Comparison of ENCODE assay signal across 1 cellular context in the genomic region with DNA sequence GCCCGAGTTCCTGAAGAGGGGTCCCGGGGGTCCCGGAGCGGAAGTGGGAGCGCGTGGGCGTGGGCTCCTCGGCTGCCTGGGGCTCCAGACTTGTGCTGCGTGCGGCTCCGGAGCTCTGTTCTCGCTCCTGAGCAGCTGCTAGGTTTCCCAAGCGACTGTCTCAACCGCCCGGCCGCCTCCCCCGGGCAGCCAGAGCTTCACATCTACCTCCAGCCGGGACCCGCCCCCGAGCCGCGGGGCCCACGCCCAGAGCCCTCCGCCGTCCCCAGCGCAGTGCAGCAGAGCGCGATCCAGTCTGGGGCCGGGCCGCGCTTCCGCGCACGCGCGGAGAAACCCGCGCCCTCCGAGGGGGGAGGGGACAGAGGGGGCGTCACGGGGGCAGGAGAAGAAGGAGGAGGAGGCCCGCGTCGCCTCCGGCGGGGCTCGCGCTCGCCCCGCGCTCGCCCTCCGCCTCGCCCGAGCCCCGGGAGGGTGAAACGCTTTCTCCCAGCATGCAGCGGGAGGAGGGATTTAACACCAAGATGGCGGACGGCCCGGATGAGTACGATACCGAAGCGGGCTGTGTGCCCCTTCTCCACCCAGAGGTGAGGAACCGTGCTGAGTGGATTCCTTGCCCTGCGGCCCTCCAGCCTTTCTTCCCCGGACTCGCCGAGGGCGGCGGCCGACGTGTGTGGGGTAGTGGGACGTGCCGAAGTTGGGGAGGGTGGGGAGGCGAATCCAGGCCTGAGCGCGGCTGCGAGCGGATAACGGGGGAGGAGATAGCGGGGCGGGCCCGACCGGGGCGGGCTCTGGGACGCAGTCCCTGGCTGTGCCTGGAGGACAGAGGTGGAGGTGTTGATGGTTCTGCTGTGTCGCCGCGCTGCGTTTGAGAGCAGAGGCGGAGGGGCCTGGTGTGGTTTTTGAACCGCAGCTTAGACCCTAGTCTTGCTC.
TF ChIP-seq lines count a peak whose summit lies in the region.

A gene with protein sequence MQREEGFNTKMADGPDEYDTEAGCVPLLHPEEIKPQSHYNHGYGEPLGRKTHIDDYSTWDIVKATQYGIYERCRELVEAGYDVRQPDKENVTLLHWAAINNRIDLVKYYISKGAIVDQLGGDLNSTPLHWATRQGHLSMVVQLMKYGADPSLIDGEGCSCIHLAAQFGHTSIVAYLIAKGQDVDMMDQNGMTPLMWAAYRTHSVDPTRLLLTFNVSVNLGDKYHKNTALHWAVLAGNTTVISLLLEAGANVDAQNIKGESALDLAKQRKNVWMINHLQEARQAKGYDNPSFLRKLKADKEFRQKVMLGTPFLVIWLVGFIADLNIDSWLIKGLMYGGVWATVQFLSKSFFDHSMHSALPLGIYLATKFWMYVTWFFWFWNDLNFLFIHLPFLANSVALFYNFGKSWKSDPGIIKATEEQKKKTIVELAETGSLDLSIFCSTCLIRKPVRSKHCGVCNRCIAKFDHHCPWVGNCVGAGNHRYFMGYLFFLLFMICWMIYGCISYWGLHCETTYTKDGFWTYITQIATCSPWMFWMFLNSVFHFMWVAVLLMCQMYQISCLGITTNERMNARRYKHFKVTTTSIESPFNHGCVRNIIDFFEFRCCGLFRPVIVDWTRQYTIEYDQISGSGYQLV (plus strand): TSS at position 370 of the 930 bp plus-strand sequence. CDS start 122 bp downstream, at position 492.

TF ChIP-seq in HepG2, 621 proteins besides CTCF, POLR2A, EP300 and RAD21 (continued from another document and continues in another):
- TF ChIP-seq, protein P1, sequence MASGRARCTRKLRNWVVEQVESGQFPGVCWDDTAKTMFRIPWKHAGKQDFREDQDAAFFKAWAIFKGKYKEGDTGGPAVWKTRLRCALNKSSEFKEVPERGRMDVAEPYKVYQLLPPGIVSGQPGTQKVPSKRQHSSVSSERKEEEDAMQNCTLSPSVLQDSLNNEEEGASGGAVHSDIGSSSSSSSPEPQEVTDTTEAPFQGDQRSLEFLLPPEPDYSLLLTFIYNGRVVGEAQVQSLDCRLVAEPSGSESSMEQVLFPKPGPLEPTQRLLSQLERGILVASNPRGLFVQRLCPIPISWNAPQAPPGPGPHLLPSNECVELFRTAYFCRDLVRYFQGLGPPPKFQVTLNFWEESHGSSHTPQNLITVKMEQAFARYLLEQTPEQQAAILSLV (CRISPR knock-in tag; IDR thresholded peaks at IDR 0.05; ENCODE audit: borderline replicate concordance): no peak; the same call in 1 of the 2 replicates
- TF ChIP-seq ZNF737 (CRISPR knock-in tag; IDR thresholded peaks at IDR 0.05; ENCODE audit: borderline replicate concordance) (0 out of 2 replicates have a peak, but pooled peaks have one; percentile 58), ZNF431 (CRISPR knock-in tag; IDR thresholded peaks at IDR 0.05; ENCODE audit: borderline replicate concordance, low read depth) (no peak), DNMT3B (CRISPR knock-in tag; conservative IDR thresholded peaks at IDR 0.05) (no peak), ZSCAN12 (CRISPR knock-in tag; IDR thresholded peaks at IDR 0.05) (no peak), MEIS2 (CRISPR knock-in tag; IDR thresholded peaks at IDR 0.05) (peak; percentile 29; the same call in 1 of the 2 replicates), RAD51 (IDR thresholded peaks at IDR 0.05; ENCODE audit: borderline replicate concordance) (no peak), ARHGAP35 (CRISPR knock-in tag; IDR thresholded peaks at IDR 0.05; ENCODE audit: borderline replicate concordance) (no peak), ZKSCAN5 (CRISPR knock-in tag; IDR thresholded peaks at IDR 0.05) (no peak), ZZZ3 (CRISPR knock-in tag; IDR thresholded peaks at IDR 0.05; ENCODE audit: borderline replicate concordance) (no peak; the same call in 1 of the 2 replicates), ZSCAN20 (CRISPR knock-in tag; IDR thresholded peaks at IDR 0.05; ENCODE audit: borderline replicate concordance) (0 out of 2 replicates have a peak, but pooled peaks have one; percentile 42), JUN (CRISPR knock-in tag; IDR thresholded peaks at IDR 0.05) (no peak), THYN1 (CRISPR knock-in tag; IDR thresholded peaks at IDR 0.05; ENCODE audit: borderline replicate concordance, low read depth) (no peak), TGIF2 (CRISPR knock-in tag; IDR thresholded peaks at IDR 0.05) (no peak; the same call in 1 of the 2 replicates), RBFOX2 (IDR thresholded peaks at IDR 0.05; ENCODE audit: low read depth, low read length) (peak; percentile 84), PAX8 (CRISPR knock-in tag; IDR thresholded peaks at IDR 0.05; ENCODE audit: borderline replicate concordance) (0 out of 2 replicates have a peak, but pooled peaks have one; percentile 70), FOXJ3 (CRISPR knock-in tag; IDR thresholded peaks at IDR 0.05; ENCODE audit: borderline replicate concordance) (no peak), ZNF547 (CRISPR knock-in tag; IDR thresholded peaks at IDR 0.05) (peak; percentile 40; the same call in 1 of the 2 replicates), ZNF781 (CRISPR knock-in tag; IDR thresholded peaks at IDR 0.05; ENCODE audit: borderline replicate concordance, not compliant biosample characterization) (peak; percentile 44), GTF2F1 (IDR thresholded peaks at IDR 0.05; ENCODE audit: low read length) (no peak), NFYC (CRISPR knock-in tag; IDR thresholded peaks at IDR 0.05) (no peak), ATAD3A (CRISPR knock-in tag; IDR thresholded peaks at IDR 0.05) (no peak), ZNF20 (CRISPR knock-in tag; IDR thresholded peaks at IDR 0.05) (no peak), YEATS4 (CRISPR knock-in tag; IDR thresholded peaks at IDR 0.05; ENCODE audit: borderline replicate concordance) (peak; percentile 63; the same call in 1 of the 2 replicates), HOXA7 (CRISPR knock-in tag; IDR thresholded peaks at IDR 0.05) (peak; percentile 87; the same call in 1 of the 2 replicates)
- TF ChIP-seq, protein P2, sequence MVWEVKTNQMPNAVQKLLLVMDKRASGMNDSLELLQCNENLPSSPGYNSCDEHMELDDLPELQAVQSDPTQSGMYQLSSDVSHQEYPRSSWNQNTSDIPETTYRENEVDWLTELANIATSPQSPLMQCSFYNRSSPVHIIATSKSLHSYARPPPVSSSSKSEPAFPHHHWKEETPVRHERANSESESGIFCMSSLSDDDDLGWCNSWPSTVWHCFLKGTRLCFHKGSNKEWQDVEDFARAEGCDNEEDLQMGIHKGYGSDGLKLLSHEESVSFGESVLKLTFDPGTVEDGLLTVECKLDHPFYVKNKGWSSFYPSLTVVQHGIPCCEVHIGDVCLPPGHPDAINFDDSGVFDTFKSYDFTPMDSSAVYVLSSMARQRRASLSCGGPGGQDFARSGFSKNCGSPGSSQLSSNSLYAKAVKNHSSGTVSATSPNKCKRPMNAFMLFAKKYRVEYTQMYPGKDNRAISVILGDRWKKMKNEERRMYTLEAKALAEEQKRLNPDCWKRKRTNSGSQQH (CRISPR knock-in tag; IDR thresholded peaks at IDR 0.05; ENCODE audit: low read depth): peak; percentile 57; the same call in 1 of the 2 replicates
- TF ChIP-seq, protein P3, sequence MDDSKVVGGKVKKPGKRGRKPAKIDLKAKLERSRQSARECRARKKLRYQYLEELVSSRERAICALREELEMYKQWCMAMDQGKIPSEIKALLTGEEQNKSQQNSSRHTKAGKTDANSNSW (CRISPR knock-in tag; IDR thresholded peaks at IDR 0.05; ENCODE audit: borderline replicate concordance): 0 out of 2 replicates have a peak, but pooled peaks have one; percentile 25
- TF ChIP-seq, protein P4, sequence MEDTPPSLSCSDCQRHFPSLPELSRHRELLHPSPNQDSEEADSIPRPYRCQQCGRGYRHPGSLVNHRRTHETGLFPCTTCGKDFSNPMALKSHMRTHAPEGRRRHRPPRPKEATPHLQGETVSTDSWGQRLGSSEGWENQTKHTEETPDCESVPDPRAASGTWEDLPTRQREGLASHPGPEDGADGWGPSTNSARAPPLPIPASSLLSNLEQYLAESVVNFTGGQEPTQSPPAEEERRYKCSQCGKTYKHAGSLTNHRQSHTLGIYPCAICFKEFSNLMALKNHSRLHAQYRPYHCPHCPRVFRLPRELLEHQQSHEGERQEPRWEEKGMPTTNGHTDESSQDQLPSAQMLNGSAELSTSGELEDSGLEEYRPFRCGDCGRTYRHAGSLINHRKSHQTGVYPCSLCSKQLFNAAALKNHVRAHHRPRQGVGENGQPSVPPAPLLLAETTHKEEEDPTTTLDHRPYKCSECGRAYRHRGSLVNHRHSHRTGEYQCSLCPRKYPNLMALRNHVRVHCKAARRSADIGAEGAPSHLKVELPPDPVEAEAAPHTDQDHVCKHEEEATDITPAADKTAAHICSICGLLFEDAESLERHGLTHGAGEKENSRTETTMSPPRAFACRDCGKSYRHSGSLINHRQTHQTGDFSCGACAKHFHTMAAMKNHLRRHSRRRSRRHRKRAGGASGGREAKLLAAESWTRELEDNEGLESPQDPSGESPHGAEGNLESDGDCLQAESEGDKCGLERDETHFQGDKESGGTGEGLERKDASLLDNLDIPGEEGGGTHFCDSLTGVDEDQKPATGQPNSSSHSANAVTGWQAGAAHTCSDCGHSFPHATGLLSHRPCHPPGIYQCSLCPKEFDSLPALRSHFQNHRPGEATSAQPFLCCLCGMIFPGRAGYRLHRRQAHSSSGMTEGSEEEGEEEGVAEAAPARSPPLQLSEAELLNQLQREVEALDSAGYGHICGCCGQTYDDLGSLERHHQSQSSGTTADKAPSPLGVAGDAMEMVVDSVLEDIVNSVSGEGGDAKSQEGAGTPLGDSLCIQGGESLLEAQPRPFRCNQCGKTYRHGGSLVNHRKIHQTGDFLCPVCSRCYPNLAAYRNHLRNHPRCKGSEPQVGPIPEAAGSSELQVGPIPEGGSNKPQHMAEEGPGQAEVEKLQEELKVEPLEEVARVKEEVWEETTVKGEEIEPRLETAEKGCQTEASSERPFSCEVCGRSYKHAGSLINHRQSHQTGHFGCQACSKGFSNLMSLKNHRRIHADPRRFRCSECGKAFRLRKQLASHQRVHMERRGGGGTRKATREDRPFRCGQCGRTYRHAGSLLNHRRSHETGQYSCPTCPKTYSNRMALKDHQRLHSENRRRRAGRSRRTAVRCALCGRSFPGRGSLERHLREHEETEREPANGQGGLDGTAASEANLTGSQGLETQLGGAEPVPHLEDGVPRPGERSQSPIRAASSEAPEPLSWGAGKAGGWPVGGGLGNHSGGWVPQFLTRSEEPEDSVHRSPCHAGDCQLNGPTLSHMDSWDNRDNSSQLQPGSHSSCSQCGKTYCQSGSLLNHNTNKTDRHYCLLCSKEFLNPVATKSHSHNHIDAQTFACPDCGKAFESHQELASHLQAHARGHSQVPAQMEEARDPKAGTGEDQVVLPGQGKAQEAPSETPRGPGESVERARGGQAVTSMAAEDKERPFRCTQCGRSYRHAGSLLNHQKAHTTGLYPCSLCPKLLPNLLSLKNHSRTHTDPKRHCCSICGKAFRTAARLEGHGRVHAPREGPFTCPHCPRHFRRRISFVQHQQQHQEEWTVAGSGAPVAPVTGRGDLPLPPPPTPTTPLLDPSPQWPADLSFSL (CRISPR knock-in tag; IDR thresholded peaks at IDR 0.05): no peak
- TF ChIP-seq, protein P5, sequence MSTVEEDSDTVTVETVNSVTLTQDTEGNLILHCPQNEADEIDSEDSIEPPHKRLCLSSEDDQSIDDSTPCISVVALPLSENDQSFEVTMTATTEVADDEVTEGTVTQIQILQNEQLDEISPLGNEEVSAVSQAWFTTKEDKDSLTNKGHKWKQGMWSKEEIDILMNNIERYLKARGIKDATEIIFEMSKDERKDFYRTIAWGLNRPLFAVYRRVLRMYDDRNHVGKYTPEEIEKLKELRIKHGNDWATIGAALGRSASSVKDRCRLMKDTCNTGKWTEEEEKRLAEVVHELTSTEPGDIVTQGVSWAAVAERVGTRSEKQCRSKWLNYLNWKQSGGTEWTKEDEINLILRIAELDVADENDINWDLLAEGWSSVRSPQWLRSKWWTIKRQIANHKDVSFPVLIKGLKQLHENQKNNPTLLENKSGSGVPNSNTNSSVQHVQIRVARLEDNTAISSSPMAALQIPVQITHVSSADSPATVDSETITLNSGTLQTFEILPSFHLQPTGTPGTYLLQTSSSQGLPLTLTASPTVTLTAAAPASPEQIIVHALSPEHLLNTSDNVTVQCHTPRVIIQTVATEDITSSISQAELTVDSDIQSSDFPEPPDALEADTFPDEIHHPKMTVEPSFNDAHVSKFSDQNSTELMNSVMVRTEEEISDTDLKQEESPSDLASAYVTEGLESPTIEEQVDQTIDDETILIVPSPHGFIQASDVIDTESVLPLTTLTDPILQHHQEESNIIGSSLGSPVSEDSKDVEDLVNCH (CRISPR knock-in tag; IDR thresholded peaks at IDR 0.05): no peak
- TF ChIP-seq, protein P6, sequence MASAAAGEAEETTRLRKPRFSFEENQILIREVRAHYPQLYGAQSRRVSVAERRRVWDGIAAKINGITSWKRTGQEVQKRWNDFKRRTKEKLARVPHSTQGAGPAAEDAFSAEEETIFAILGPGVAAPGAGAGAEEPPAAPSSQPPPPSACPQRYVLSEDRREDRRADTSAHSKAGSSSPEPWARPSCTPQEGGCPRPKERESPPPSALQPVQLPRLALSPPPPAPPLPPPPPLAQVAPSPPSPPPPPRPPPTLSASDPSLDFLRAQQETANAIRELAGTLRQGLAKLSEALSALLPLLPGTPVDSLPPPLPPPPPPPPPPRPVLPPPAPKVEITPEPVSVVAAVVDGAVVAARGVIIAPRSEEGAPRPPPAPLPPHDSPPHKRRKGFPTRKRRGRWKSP (CRISPR knock-in tag; IDR thresholded peaks at IDR 0.05): peak; percentile 58; the same call in 1 of the 2 replicates
- TF ChIP-seq, protein P7, sequence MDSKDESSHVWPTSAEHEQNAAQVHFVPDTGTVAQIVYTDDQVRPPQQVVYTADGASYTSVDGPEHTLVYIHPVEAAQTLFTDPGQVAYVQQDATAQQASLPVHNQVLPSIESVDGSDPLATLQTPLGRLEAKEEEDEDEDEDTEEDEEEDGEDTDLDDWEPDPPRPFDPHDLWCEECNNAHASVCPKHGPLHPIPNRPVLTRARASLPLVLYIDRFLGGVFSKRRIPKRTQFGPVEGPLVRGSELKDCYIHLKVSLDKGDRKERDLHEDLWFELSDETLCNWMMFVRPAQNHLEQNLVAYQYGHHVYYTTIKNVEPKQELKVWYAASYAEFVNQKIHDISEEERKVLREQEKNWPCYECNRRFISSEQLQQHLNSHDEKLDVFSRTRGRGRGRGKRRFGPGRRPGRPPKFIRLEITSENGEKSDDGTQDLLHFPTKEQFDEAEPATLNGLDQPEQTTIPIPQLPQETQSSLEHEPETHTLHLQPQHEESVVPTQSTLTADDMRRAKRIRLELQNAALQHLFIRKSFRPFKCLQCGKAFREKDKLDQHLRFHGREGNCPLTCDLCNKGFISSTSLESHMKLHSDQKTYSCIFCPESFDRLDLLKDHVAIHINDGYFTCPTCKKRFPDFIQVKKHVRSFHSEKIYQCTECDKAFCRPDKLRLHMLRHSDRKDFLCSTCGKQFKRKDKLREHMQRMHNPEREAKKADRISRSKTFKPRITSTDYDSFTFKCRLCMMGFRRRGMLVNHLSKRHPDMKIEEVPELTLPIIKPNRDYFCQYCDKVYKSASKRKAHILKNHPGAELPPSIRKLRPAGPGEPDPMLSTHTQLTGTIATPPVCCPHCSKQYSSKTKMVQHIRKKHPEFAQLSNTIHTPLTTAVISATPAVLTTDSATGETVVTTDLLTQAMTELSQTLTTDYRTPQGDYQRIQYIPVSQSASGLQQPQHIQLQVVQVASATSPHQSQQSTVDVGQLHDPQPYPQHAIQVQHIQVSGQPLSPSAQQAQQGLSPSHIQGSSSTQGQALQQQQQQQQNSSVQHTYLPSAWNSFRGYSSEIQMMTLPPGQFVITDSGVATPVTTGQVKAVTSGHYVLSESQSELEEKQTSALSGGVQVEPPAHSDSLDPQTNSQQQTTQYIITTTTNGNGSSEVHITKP (CRISPR knock-in tag; IDR thresholded peaks at IDR 0.05; ENCODE audit: low read depth): no peak
- TF ChIP-seq, protein P8, sequence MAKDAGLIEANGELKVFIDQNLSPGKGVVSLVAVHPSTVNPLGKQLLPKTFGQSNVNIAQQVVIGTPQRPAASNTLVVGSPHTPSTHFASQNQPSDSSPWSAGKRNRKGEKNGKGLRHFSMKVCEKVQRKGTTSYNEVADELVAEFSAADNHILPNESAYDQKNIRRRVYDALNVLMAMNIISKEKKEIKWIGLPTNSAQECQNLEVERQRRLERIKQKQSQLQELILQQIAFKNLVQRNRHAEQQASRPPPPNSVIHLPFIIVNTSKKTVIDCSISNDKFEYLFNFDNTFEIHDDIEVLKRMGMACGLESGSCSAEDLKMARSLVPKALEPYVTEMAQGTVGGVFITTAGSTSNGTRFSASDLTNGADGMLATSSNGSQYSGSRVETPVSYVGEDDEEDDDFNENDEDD (CRISPR knock-in tag; IDR thresholded peaks at IDR 0.05; ENCODE audit: borderline replicate concordance): peak; percentile 58; the same call in 1 of the 2 replicates
